ENCODE assay signal across 9 cellular contexts in the genomic region with DNA sequence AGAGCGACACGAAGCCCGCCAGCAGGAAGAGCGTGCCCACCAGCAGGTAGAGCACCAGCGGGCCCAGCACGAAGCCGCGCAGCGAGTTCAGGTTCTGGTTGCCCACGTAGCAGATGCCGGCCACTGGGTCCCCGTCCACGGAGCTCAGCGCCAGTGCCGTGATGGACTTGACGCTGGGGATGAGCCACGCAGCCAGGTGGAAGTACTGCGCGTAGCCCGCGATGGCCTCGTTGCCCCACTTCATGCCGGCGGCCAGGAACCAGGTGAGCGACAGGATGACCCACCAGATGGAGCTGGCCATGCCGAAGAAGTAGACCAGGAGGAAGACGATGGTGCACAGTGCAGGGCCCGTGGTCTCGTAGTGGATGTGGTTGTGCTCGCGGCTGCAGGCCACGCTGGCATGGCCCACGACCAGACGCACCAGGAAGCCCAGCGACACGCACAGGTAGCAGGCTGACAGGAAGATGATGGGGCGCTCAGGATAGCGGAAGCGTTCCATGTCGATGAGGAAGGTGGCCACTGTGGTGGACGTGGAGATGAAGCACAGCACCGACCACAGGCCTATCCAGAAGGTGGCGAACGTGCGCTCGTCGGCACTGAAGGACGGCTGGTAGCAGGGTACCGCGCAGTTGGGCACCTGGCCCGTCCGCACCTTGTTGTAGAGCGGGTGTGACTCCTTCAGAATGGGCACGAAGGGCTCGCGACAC. TPM values are rescaled to one million over a fixed set of nuclear protein-coding genes. Genes with fewer than 3 reads are reported as not detected.
DNase-seq lines count a peak whose midpoint lies in the region; FAIRE-seq and TF ChIP-seq lines count a peak whose summit lies in the region.
"Had no signal": no experiment of that assay in that cellular context is flagged by ENCODE, and none has a peak within 500 bp of the region (broad histone marks: within the 10 kb centered on the region; RNA-seq: fewer than 3 reads in every experiment).

No MANE protein-coding gene starts in this region.

- TF ChIP-seq POLR2A in testis (IDR thresholded peaks at IDR 0.05): no peak

- FAIRE-seq in bronchial epithelial cell (lab: Jason Lieb, UNC): no peak

- peak overlapping the region in 1 of 2 donors; percentile 40 for H3K9ac ChIP-seq in liver (ENCODE audit: low read depth in 1 of 2, low read length in 2 of 2)

- H3K27ac ChIP-seq in C4-2B (peak overlapping the region; percentile 97), liver (ENCODE audit: low read depth in 1 of 2, low read length in 2 of 2) (peak overlapping the region; percentile 88 to 90), testis (no peak overlapping the region)
- H3K27ac ChIP-seq: HL-60 had no signal

- WGBS in liver: 23% methylated on average over 56 of the region's 56 CpGs
- WGBS in testis, 2 donors: 63 to 65% methylated on average over 41 to 56 of the region's 56 CpGs

- H3K36me3 ChIP-seq in bronchial epithelial cell (ENCODE audit: control insufficient read depth, insufficient read depth, low read length) (peaks cover 7% of the 10 kb centered on the region), liver (ENCODE audit: control insufficient read depth in 4 of 4, insufficient read depth in 3 of 4, low read depth in 1 of 4, low read length in 3 of 4) (peaks cover 0 to 6% (median 0%) of the 10 kb centered on the region in 4 donors), testis (ENCODE audit: low read depth, missing control alignments) (no peaks in the 10 kb centered on the region), MG63 (peaks cover 5% of the 10 kb centered on the region; the same call in 1 of the 2 replicates)

- TF ChIP-seq CTCF in C4-2B (conservative IDR thresholded peaks at IDR 0.05) (peak; percentile 75), bronchial epithelial cell (IDR thresholded peaks at IDR 0.05; ENCODE audit: insufficient read depth, low read length, severe bottlenecking) (peak; percentile 68), liver (IDR thresholded peaks at IDR 0.05; ENCODE audit: low read depth, low read length, missing input control) (peak; percentile 42), testis (IDR thresholded peaks at IDR 0.05) (no peak)

- H3K4me1 ChIP-seq in liver (ENCODE audit: control insufficient read depth in 4 of 4, insufficient read depth in 4 of 4, low read length in 3 of 4) (peaks cover 0 to 65% (median 42%) of the 10 kb centered on the region in 4 donors), testis (peaks cover 5% of the 10 kb centered on the region)

- TF ChIP-seq RAD21 in liver (IDR thresholded peaks at IDR 0.05): peak; percentile 66 to 72

- H3K4me3 ChIP-seq in bronchial epithelial cell (ENCODE audit: low read depth, low read length) (peak overlapping the region; percentile 79), liver (ENCODE audit: low read depth in 1 of 3, low read length in 3 of 3) (peak overlapping the region; percentile 55 to 92 (median 81)), testis (peak overlapping the region; percentile 66), MG63 (no peak overlapping the region)

- no peaks in the 10 kb centered on the region for H3K9me3 ChIP-seq in liver (ENCODE audit: control insufficient read depth in 4 of 4, low read length in 3 of 4)
- H3K9me3 ChIP-seq in testis: no peaks in the 10 kb centered on the region
- no peaks in the 10 kb centered on the region for H3K9me3 ChIP-seq in MG63

- intact Hi-C loops in testis (cut with DNase I; ENCODE audit: low total_unique reads): no loop called here

- peak; percentile 19 for DNase-seq in LoVo (ENCODE audit: low spot score)
- DNase-seq in bronchial epithelial cell (ENCODE audit: low read depth): peak; percentile 38
- DNase-seq in testis: peak; percentile 29
- no peak for DNase-seq in MG63
- no peak for DNase-seq in effector CD8-positive, alpha-beta T cell (lab: John Stamatoyannopoulos, UW)
- no peak for DNase-seq in AG08396 (ENCODE audit: low spot score)

- H3K27me3 ChIP-seq in bronchial epithelial cell (ENCODE audit: control insufficient read depth, insufficient read depth, low read length) (no peaks in the 10 kb centered on the region), liver (ENCODE audit: control insufficient read depth in 4 of 4, insufficient read depth in 4 of 4, low read length in 3 of 4) (no peaks in the 10 kb centered on the region), testis (no peaks in the 10 kb centered on the region), MG63 (no peaks in the 10 kb centered on the region)

TF ChIP-seq in liver, 16 proteins besides CTCF, POLR2A, EP300 and RAD21:
- peak; percentile 13 for TF ChIP-seq YY1 (IDR thresholded peaks at IDR 0.05)
- TF ChIP-seq, protein P1, sequence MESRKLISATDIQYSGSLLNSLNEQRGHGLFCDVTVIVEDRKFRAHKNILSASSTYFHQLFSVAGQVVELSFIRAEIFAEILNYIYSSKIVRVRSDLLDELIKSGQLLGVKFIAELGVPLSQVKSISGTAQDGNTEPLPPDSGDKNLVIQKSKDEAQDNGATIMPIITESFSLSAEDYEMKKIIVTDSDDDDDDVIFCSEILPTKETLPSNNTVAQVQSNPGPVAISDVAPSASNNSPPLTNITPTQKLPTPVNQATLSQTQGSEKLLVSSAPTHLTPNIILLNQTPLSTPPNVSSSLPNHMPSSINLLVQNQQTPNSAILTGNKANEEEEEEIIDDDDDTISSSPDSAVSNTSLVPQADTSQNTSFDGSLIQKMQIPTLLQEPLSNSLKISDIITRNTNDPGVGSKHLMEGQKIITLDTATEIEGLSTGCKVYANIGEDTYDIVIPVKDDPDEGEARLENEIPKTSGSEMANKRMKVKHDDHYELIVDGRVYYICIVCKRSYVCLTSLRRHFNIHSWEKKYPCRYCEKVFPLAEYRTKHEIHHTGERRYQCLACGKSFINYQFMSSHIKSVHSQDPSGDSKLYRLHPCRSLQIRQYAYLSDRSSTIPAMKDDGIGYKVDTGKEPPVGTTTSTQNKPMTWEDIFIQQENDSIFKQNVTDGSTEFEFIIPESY (IDR thresholded peaks at IDR 0.05): no peak

RNA-seq across cellular contexts. Expression of a gene that starts 2.1 kb away (rescaled TPM):
- 2.9 and 4.2 TPM in 2 replicates for total RNA-seq in bronchial epithelial cell
- total RNA-seq in liver: 10 to 100 TPM; 31.0 to 31.1 TPM
- 10 to 100 TPM; 14.7 to 23.1 TPM for polyA plus RNA-seq in liver
- 1 to 10 TPM; 1.7 to 2.4 TPM for total RNA-seq in testis
- polyA plus RNA-seq in testis (ENCODE audit: insufficient read depth, low read depth, low replicate concordance): 0.95 TPM
- 0.27 and 0.56 TPM in 2 replicates for total RNA-seq in MG63 (2014; rRNA removed; shearing (Covaris generic); ENCODE audit: low replicate concordance)

RNA-seq across cellular contexts. Expression of a gene that starts 56.2 kb away (rescaled TPM):
- total RNA-seq in bronchial epithelial cell (5.5 and 8.3 TPM in 2 replicates), liver (1 to 10 TPM; 7.6 to 8.8 TPM), testis (10 to 100 TPM; 13.8 to 25.6 TPM)
- polyA plus RNA-seq in liver (1 to 10 TPM; 5.8 to 9.3 TPM), testis (ENCODE audit: insufficient read depth, low read depth, low replicate concordance) (32.5 TPM)
- total RNA-seq in MG63 (2014; rRNA removed; shearing (Covaris generic); ENCODE audit: low replicate concordance): 21.0 and 31.1 TPM in 2 replicates

Comparison
In these comparisons a context has a peak if more than half of its experiments do, and no peak if none do; other contexts are left out.
1. H3K27ac ChIP-seq: peak in C4-2B (single experiment) and liver (2 of 2); none in testis (0 of 2).
2. CTCF ChIP-seq: peak in C4-2B (single experiment), bronchial epithelial cell (single experiment) and liver (single experiment); none in testis (0 of 3).
3. DNase-seq: peak in LoVo (single experiment), bronchial epithelial cell (single experiment) and testis (single experiment); none in MG63 (single experiment), effector CD8-positive, alpha-beta T cell (single experiment) and AG08396 (single experiment).